2 cellular contexts compared by ENCODE assay signal in genomic region chr21:43624343-43624742, GRCh38.
TF ChIP-seq lines count a peak whose summit lies in the region.

No MANE protein-coding gene starts in this region.

TF ChIP-seq in GM23338, 12 proteins besides CTCF, POLR2A, EP300 and RAD21:
- TF ChIP-seq ZNF331 (CRISPR knock-in tag; IDR thresholded peaks at IDR 0.05; ENCODE audit: low read depth) = no peak
- no peak for TF ChIP-seq POLR2AphosphoS5 (IDR thresholded peaks at IDR 0.05; ENCODE audit: low read depth)
- no peak for TF ChIP-seq STAT1 (IDR thresholded peaks at IDR 0.05; ENCODE audit: unreplicated experiment)
- TF ChIP-seq NANOG (IDR thresholded peaks at IDR 0.05; ENCODE audit: borderline replicate concordance) = no peak
- TF ChIP-seq ETS1 (IDR thresholded peaks at IDR 0.05) = no peak
- no peak for TF ChIP-seq ZNF114 (CRISPR knock-in tag; IDR thresholded peaks at IDR 0.05)
- TF ChIP-seq ZNF462 (CRISPR knock-in tag; IDR thresholded peaks at IDR 0.05) = no peak
- TF ChIP-seq EZH2 (IDR thresholded peaks at IDR 0.05; ENCODE audit: low read depth, unreplicated experiment) = no peak
- no peak for TF ChIP-seq JUNB (IDR thresholded peaks at IDR 0.05; ENCODE audit: unreplicated experiment)
- TF ChIP-seq, protein P1, sequence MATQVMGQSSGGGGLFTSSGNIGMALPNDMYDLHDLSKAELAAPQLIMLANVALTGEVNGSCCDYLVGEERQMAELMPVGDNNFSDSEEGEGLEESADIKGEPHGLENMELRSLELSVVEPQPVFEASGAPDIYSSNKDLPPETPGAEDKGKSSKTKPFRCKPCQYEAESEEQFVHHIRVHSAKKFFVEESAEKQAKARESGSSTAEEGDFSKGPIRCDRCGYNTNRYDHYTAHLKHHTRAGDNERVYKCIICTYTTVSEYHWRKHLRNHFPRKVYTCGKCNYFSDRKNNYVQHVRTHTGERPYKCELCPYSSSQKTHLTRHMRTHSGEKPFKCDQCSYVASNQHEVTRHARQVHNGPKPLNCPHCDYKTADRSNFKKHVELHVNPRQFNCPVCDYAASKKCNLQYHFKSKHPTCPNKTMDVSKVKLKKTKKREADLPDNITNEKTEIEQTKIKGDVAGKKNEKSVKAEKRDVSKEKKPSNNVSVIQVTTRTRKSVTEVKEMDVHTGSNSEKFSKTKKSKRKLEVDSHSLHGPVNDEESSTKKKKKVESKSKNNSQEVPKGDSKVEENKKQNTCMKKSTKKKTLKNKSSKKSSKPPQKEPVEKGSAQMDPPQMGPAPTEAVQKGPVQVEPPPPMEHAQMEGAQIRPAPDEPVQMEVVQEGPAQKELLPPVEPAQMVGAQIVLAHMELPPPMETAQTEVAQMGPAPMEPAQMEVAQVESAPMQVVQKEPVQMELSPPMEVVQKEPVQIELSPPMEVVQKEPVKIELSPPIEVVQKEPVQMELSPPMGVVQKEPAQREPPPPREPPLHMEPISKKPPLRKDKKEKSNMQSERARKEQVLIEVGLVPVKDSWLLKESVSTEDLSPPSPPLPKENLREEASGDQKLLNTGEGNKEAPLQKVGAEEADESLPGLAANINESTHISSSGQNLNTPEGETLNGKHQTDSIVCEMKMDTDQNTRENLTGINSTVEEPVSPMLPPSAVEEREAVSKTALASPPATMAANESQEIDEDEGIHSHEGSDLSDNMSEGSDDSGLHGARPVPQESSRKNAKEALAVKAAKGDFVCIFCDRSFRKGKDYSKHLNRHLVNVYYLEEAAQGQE (IDR thresholded peaks at IDR 0.05; ENCODE audit: unreplicated experiment) = no peak
- TF ChIP-seq EZH2phosphoT487 (IDR thresholded peaks at IDR 0.05; ENCODE audit: unreplicated experiment) = no peak
- TF ChIP-seq CREB1 (CRISPR knock-in tag; IDR thresholded peaks at IDR 0.05; ENCODE audit: low read depth) = no peak

TF ChIP-seq in K562, 482 proteins besides CTCF, POLR2A, EP300 and RAD21:
- TF ChIP-seq ZNF316 (IDR thresholded peaks at IDR 0.05) = 0 out of 2 replicates have a peak, but pooled peaks have one; percentile 0
- TF ChIP-seq ZNF175 (CRISPR knock-in tag; IDR thresholded peaks at IDR 0.05; ENCODE audit: low read depth) = no peak
- TF ChIP-seq, protein P2, sequence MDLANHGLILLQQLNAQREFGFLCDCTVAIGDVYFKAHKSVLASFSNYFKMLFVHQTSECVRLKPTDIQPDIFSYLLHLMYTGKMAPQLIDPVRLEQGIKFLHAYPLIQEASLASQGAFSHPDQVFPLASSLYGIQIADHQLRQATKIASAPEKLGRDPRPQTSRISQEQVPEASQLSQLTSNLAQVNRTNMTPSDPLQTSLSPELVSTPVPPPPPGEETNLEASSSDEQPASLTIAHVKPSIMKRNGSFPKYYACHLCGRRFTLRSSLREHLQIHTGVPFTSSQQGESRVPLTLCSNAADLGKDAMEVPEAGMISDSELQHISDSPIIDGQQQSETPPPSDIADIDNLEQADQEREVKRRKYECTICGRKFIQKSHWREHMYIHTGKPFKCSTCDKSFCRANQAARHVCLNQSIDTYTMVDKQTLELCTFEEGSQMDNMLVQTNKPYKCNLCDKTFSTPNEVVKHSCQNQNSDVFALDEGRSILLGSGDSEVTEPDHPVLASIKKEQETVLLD (IDR thresholded peaks at IDR 0.05) = no peak
